Comparison of ENCODE assay signal across 8 cellular contexts in the genomic region with DNA sequence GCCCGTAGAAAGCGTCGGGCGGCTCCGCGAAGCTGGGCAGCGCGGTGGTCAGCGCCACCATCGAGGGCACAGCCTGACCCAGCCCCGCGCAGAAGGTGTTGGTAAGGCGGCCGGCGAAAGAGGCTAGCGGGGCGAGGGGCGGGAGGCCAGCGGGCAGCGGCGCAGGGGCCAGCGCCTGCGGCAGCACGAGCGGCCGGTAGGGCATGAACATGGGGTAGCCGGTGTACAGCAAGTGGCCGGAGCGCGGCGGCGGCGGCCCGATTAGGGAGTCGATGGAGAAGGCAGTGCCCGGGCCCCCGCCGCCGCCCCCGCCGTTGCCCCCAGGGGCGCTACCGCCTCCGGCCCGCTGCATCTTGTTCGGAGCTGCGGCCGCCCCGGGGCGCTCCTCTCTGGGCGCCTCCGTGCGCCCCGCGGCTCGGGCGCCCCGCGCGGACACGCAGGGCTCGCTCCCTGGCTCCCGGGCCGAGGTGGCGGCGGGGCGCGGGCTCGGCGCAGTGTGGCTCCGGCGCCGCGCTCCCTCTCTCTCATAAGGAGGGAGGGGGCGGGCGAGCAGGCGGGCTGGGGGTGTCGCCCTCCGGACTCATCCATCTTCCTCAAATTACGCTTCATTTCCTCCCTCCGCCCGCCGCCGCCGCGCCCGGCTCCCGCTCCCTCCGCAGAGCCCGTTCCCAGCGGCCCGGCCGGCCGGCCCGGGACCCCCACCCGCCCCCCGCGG. TPM values are rescaled to one million over a fixed set of nuclear protein-coding genes. Genes with fewer than 3 reads are reported as not detected.
DNase-seq lines count a peak whose midpoint lies in the region; ATAC-seq and TF ChIP-seq lines count a peak whose summit lies in the region.

Gene GBX1 (minus strand): TSS at position 498 of the 715 bp plus-strand sequence. CDS start 146 bp downstream, at position 352.

- peaks cover 32% of the 10 kb centered on the region for H3K27me3 Mint-ChIP-seq in activated CD4-positive, alpha-beta memory T cell treated with anti-CD3 and anti-CD28 coated beads for 36 hours
- H3K27me3 Mint-ChIP-seq in progenitor cell of endocrine pancreas: peaks cover 32% of the 10 kb centered on the region

- H3K4me1 Mint-ChIP-seq in activated CD4-positive, alpha-beta memory T cell treated with anti-CD3 and anti-CD28 coated beads for 36 hours (ENCODE audit: low read depth): peaks cover 6% of the 10 kb centered on the region
- peaks cover 10% of the 10 kb centered on the region for H3K4me1 Mint-ChIP-seq in progenitor cell of endocrine pancreas (ENCODE audit: low read depth)

- peak within 1 kb of the TSS; percentile 49 for H3K4me3 ChIP-seq in cardiac muscle cell

- intact Hi-C loops in activated CD4-positive, alpha-beta memory T cell treated with anti-CD3 and anti-CD28 coated beads for 36 hours (cut with micrococcal nuclease): no loop called here

- DNase-seq in NCI-H524 (lab: John Stamatoyannopoulos, UW) (peak; percentile 3 to 28), NCI-H524 treated with DMSO at 0.1 percent for 48 hours (lab: John Stamatoyannopoulos, UW) (no peak), cardiac muscle cell (ENCODE audit: low read depth in 1 of 2, low spot score in 1 of 2) (peak in 1 of 2 donors; percentile 78), progenitor cell of endocrine pancreas (ENCODE audit: low spot score, unreplicated experiment) (peak; percentile 63), OCI-M1 (lab: John Stamatoyannopoulos, UW) (no peak), kidney glomerular epithelial cell (lab: John Stamatoyannopoulos, UW) (no peak)
- peak; percentile 19 for DNase-seq in activated CD4-positive, alpha-beta memory T cell treated with anti-CD3 and anti-CD28 coated beads for 36 hours

- no peak for ATAC-seq in GM19452 (IDR thresholded peaks at IDR 0.05; ENCODE audit: unreplicated experiment)

- H3K27ac ChIP-seq in cardiac muscle cell: no peak within 1 kb of the TSS

- TF ChIP-seq CTCF in cardiac muscle cell (IDR thresholded peaks at IDR 0.05; ENCODE audit: low read depth, low read length): no peak
- TF ChIP-seq CTCF in progenitor cell of endocrine pancreas (IDR thresholded peaks at IDR 0.05; ENCODE audit: unreplicated experiment): peak; percentile 58

- peak within 1 kb of the TSS; percentile 54 for H3K4me3 Mint-ChIP-seq in activated CD4-positive, alpha-beta memory T cell treated with anti-CD3 and anti-CD28 coated beads for 36 hours
- H3K4me3 Mint-ChIP-seq in progenitor cell of endocrine pancreas (ENCODE audit: low read depth): peak within 1 kb of the TSS; percentile 65

- H3K9me3 Mint-ChIP-seq in activated CD4-positive, alpha-beta memory T cell treated with anti-CD3 and anti-CD28 coated beads for 36 hours: no peaks in the 10 kb centered on the region
- H3K9me3 Mint-ChIP-seq in progenitor cell of endocrine pancreas (ENCODE audit: low read depth): no peaks in the 10 kb centered on the region

- H3K4me1 ChIP-seq in cardiac muscle cell (ENCODE audit: low read depth): no peaks in the 10 kb centered on the region

- peaks cover 60% of the 10 kb centered on the region for H3K27me3 ChIP-seq in cardiac muscle cell

- H3K9me3 ChIP-seq in cardiac muscle cell (ENCODE audit: low read depth): no peaks in the 10 kb centered on the region

- CTCF ChIA-PET in activated CD4-positive, alpha-beta memory T cell treated with anti-CD3 and anti-CD28 coated beads for 36 hours (lab: Charles Lee): interaction anchor here (0.6 to 6.5 kb wide), 22 partner anchors 7 to 173 kb away, joined by 3 to 42 read pairs (median 3); partner anchors contain the start of gene ABCF2

- POLR2A ChIA-PET in activated CD4-positive, alpha-beta memory T cell treated with anti-CD3 and anti-CD28 coated beads for 36 hours (lab: Charles Lee): interaction anchor here (0.6 kb wide), 1 partner anchor 809 kb away, joined by 3 read pairs; no protein-coding TSS in a partner anchor

- H3K36me3 ChIP-seq in cardiac muscle cell: no peaks in the 10 kb centered on the region

- no peaks in the 10 kb centered on the region for H3K36me3 Mint-ChIP-seq in activated CD4-positive, alpha-beta memory T cell treated with anti-CD3 and anti-CD28 coated beads for 36 hours
- H3K36me3 Mint-ChIP-seq in progenitor cell of endocrine pancreas (ENCODE audit: insufficient read depth): no peaks in the 10 kb centered on the region

- H3K27ac Mint-ChIP-seq in activated CD4-positive, alpha-beta memory T cell treated with anti-CD3 and anti-CD28 coated beads for 36 hours: no peak within 1 kb of the TSS
- peak within 1 kb of the TSS; percentile 22 for H3K27ac Mint-ChIP-seq in progenitor cell of endocrine pancreas

RNA-seq across cellular contexts. Expression of gene GBX1, which starts in this region (rescaled TPM):
- total RNA-seq in activated CD4-positive, alpha-beta memory T cell treated with anti-CD3 and anti-CD28 coated beads for 36 hours: not detected
- 0.36 and 1.6 TPM in 2 replicates for total RNA-seq in cardiac muscle cell
- 1.1 and 1.3 TPM in 2 replicates for polyA plus RNA-seq in cardiac muscle cell
- 2.0 and 2.1 TPM in 2 replicates for total RNA-seq in progenitor cell of endocrine pancreas

Comparison
In these comparisons a context has a peak if more than half of its experiments do, and no peak if none do; other contexts are left out.
1. DNase-seq: peak in NCI-H524 (2 of 2) and progenitor cell of endocrine pancreas (single experiment); none in NCI-H524 treated with DMSO at 0.1 percent for 48 hours (single experiment), OCI-M1 (single experiment) and kidney glomerular epithelial cell (single experiment).
2. Peak in DNase-seq in activated CD4-positive, alpha-beta memory T cell treated with anti-CD3 and anti-CD28 coated beads for 36 hours; RNA of the gene not detected or under 1 TPM.